ENCODE assay signal across 8 cellular contexts in the genomic region with DNA sequence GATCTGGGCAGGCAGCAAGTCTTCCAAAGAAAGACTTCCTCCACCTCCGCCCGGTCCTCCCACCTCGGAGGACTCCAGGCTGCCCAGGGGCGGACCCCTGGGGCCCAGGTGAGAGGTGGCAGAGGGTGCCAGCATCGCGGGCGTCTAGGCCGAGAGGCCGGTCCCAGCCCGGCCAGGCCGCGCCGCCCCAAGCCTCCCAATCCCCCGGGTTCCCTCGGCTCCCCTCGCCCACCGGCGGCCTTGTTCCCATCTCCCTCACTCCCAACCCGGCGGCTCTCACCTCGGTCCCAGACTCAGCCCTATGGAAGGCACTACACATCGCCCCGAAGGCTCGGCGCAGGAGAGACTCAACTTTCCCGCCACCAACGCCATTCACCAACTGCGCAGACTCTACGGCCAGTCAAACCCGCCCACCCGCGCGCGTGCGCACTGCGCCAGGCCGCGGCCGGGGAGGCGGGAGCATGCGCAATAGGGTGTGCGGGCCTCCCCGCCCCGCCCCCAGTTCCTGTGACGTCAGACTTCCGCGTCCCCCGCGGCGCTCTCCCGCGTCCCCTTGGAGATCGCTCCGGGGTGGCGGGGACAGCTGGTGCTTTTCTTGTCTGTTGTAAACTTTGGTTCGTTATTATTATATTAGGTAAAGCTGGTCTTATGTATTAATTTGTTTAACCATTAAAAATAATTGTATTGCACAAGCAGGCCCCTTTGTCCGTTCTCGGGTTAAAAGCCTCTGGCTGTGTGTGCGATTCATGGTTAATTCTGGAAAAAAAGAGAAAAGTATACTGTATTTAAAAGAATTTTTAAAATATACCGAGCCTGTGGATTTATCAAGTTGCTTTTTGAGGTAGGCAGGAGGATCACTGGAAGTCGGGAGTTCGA. TPM values are rescaled to one million over a fixed set of nuclear protein-coding genes. Genes with fewer than 3 reads are reported as not detected.
A peak's percentile ranks its signal among the peaks of the same experiment; 100 is the strongest.
DNase-seq lines count a peak whose midpoint lies in the region; ATAC-seq, FAIRE-seq and TF ChIP-seq lines count a peak whose summit lies in the region.

Gene XRCC2 (minus strand): TSS at position 381 of the 876 bp plus-strand sequence. CDS start 62 bp downstream, at position 319.

- H3K4me3 ChIP-seq in WI38 (ENCODE audit: low read depth, low read length), result peak within 1 kb of the TSS; percentile 85
- peak within 1 kb of the TSS; percentile 85 for H3K4me3 ChIP-seq in bronchial epithelial cell (ENCODE audit: low read depth, low read length)

- H3K27me3 ChIP-seq in bronchial epithelial cell (ENCODE audit: control insufficient read depth, insufficient read depth, low read length), result no peaks in the 10 kb centered on the region

- H3K36me3 ChIP-seq in bronchial epithelial cell (ENCODE audit: control insufficient read depth, insufficient read depth, low read length), result no peaks in the 10 kb centered on the region

- FAIRE-seq in bronchial epithelial cell (lab: Jason Lieb, UNC), result no peak

- peak; percentile 86 for ATAC-seq in HG03175 (IDR thresholded peaks at IDR 0.05; ENCODE audit: unreplicated experiment)

- TF ChIP-seq CTCF in WI38 (IDR thresholded peaks at IDR 0.05; ENCODE audit: low read depth, low read length), result no peak
- no peak for TF ChIP-seq CTCF in bronchial epithelial cell (IDR thresholded peaks at IDR 0.05; ENCODE audit: insufficient read depth, low read length, severe bottlenecking)

- TF ChIP-seq POLR2A in GM18951 (IDR thresholded peaks at IDR 0.05; ENCODE audit: extremely low read depth, insufficient read depth, insufficient read length), result peak; percentile 97

- in situ Hi-C loops in GM18951 (cut with MboI; ENCODE audit: low sequenced_read_pairs, unreplicated experiment), result no loop called here

- peak; percentile 100 for DNase-seq in AG08396 (ENCODE audit: low spot score)
- peak; percentile 96 for DNase-seq in NCI-H2227 treated with DMSO at 0.1 percent for 48 hours (lab: John Stamatoyannopoulos, UW)
- peak; percentile 67 for DNase-seq in bronchial epithelial cell (ENCODE audit: low read depth)
- peak; percentile 96 for DNase-seq in inferior parietal cortex (ENCODE audit: extremely low spot score)
- peak; percentile 64 for DNase-seq in smooth muscle cell of the brain vasculature (ENCODE audit: low read depth, low spot score)

RNA-seq across cellular contexts. Expression of gene XRCC2, which starts in this region (rescaled TPM):
- total RNA-seq in bronchial epithelial cell, result 0.26 TPM in 2 replicates

Comparison
In these comparisons a context has a peak if more than half of its experiments do, and no peak if none do; other contexts are left out.
1. Peak in every context shown above with its lines: DNase-seq, ATAC-seq and H3K4me3 ChIP-seq.
2. Peak in DNase-seq and H3K4me3 ChIP-seq in bronchial epithelial cell; RNA of the gene not detected or under 1 TPM.